In genomic region chr5:159061186-159061796, GRCh38 we compare ENCODE assay signal across 10 cellular contexts. TPM values are rescaled to one million over a fixed set of nuclear protein-coding genes. Genes with fewer than 3 reads are reported as not detected.
DNase-seq lines count a peak whose midpoint lies in the region; ATAC-seq and TF ChIP-seq lines count a peak whose summit lies in the region.
"Had no signal": no experiment of that assay in that cellular context is flagged by ENCODE, and none has a peak within 500 bp of the region (broad histone marks: within the 10 kb centered on the region; RNA-seq: fewer than 3 reads in every experiment).

No MANE protein-coding gene starts in this region.

- H3K27me3 ChIP-seq in BLaER1 (no peaks in the 10 kb centered on the region), ovary (no peaks in the 10 kb centered on the region)

- H3K27ac Mint-ChIP-seq in T-cell: no peak overlapping the region
- H3K27ac Mint-ChIP-seq: naive thymus-derived CD4-positive, alpha-beta T cell had no signal

- H3K9ac ChIP-seq in BLaER1 (peak overlapping the region; percentile 34; the same call in 1 of the 2 replicates), SK-N-MC (ENCODE audit: insufficient read length) (peak overlapping the region; percentile 36)

- peaks cover 0 to 4% (median 0%) of the 10 kb centered on the region in 3 donors for H3K4me1 Mint-ChIP-seq in T-cell

- CTCF ChIA-PET in T-cell (lab: Charles Lee): no interaction called here

- H3K36me3 Mint-ChIP-seq in T-cell: no peaks in the 10 kb centered on the region
- H3K36me3 Mint-ChIP-seq: naive thymus-derived CD4-positive, alpha-beta T cell had no signal

- no peak overlapping the region for H3K4me3 Mint-ChIP-seq in T-cell
- H3K4me3 Mint-ChIP-seq: naive thymus-derived CD4-positive, alpha-beta T cell had no signal

- H3K4me2 ChIP-seq in BLaER1: peak overlapping the region; percentile 50

- TF ChIP-seq POLR2A in ovary (IDR thresholded peaks at IDR 0.05): no peak

- ATAC-seq in T-cell (replicated peaks in 1 of 4): no peak
- ATAC-seq: naive thymus-derived CD4-positive, alpha-beta T cell had no signal

- DNase-seq in SK-N-MC (ENCODE audit: low read depth, low spot score): no peak
- peak; percentile 86 for DNase-seq in fibroblast of the aortic adventitia (ENCODE audit: low read depth)
- DNase-seq in ovary: peak; percentile 25 to 62 (median 51)
- DNase-seq in midbrain (lab: John Stamatoyannopoulos, UW): no peak
- DNase-seq in T-cell: no peak
- no peak for DNase-seq in stimulated activated CD4-positive, alpha-beta T cell treated with anti-CD3 and anti-CD28 coated beads, Interleukin-4, amount 100 ng/mL, for 24 hours
- DNase-seq in hypothalamus (lab: John Stamatoyannopoulos, UW): no peak
- DNase-seq: naive thymus-derived CD4-positive, alpha-beta T cell; stimulated activated naive CD4-positive, alpha-beta T cell treated with Interleukin-2 at 50 U/mL for 16 hours had no signal

- TF ChIP-seq EP300 in ovary (IDR thresholded peaks at IDR 0.05): no peak

- H3K9me3 Mint-ChIP-seq in T-cell: no peaks in the 10 kb centered on the region
- H3K9me3 Mint-ChIP-seq: naive thymus-derived CD4-positive, alpha-beta T cell had no signal

- H3K4me3 ChIP-seq in BLaER1 (no peak overlapping the region), SK-N-MC (peak overlapping the region; percentile 55), fibroblast of the aortic adventitia (ENCODE audit: low read depth, low read length) (peak overlapping the region; percentile 45), ovary (peak overlapping the region; percentile 9)

- TF ChIP-seq CTCF in fibroblast of the aortic adventitia (IDR thresholded peaks at IDR 0.05; ENCODE audit: insufficient read depth, low read length) (no peak), ovary (IDR thresholded peaks at IDR 0.05) (no peak)

- intact Hi-C loops in ovary (cut with DNase I): no loop called here

- H4K20me1 ChIP-seq in BLaER1: peaks cover 100% of the 10 kb centered on the region

- H3K36me3 ChIP-seq in BLaER1 (peaks cover 95% of the 10 kb centered on the region), SK-N-MC (ENCODE audit: insufficient read depth, low read length) (no peaks in the 10 kb centered on the region), ovary (no peaks in the 10 kb centered on the region)

- 7 to 21% (median 9%) methylated on average over 15 of the region's 15 CpGs for WGBS in ovary, 3 donors

- POLR2A ChIA-PET in T-cell (lab: Charles Lee): no interaction called here

- peaks cover 99% of the 10 kb centered on the region for H3K4me1 ChIP-seq in BLaER1
- H3K4me1 ChIP-seq in ovary (ENCODE audit: insufficient read depth): peaks cover 6% of the 10 kb centered on the region

- H3K27ac ChIP-seq in BLaER1 (no peak overlapping the region), SK-N-MC (peak overlapping the region; percentile 70; the same call in 1 of the 2 replicates), ovary (peak overlapping the region in 1 of 2 donors; percentile 44)

- no peaks in the 10 kb centered on the region for H3K9me3 ChIP-seq in BLaER1
- no peaks in the 10 kb centered on the region for H3K9me3 ChIP-seq in SK-N-MC (ENCODE audit: low read depth, low read length)
- H3K9me3 ChIP-seq in ovary: no peaks in the 10 kb centered on the region

- peaks cover 23 to 39% of the 10 kb centered on the region in 2 donors for H3K27me3 Mint-ChIP-seq in T-cell

RNA-seq across cellular contexts. Expression of gene EBF1, which starts 38.4 kb away (rescaled TPM):
- total RNA-seq in fibroblast of the aortic adventitia (ENCODE audit: low replicate concordance) (23.4 and 26.4 TPM in 2 replicates), ovary (10 to 100 TPM in 6 of 7 donors, 1 to 10 TPM in 1; 6.7 to 51.0 (median 26.1) TPM), T-cell (1 to 10 TPM in 3 of 5 donors, under 1 TPM in 2; 0.38 to 4.2 (median 1.4) TPM)
- polyA plus RNA-seq in ovary: 10 to 100 TPM; 11.9 to 22.6 TPM
- polyA plus RNA-seq: naive thymus-derived CD4-positive, alpha-beta T cell had no signal

Comparison
In these comparisons a context has a peak if more than half of its experiments do, and no peak if none do; other contexts are left out.
1. DNase-seq: peak in fibroblast of the aortic adventitia (single experiment) and ovary (5 of 5); none in SK-N-MC (single experiment), midbrain (single experiment), T-cell (0 of 34), stimulated activated CD4-positive, alpha-beta T cell treated with anti-CD3 and anti-CD28 coated beads, Interleukin-4, amount 100 ng/mL, for 24 hours (single experiment) and hypothalamus (0 of 51).